1 cellular context compared by ENCODE assay signal in genomic region chr5:141914154-141914743, GRCh38.
TF ChIP-seq lines count a peak whose summit lies in the region.

No MANE protein-coding gene starts in this region.

TF ChIP-seq in HepG2, 621 proteins besides CTCF, POLR2A, EP300 and RAD21 (continued from another document and continues in another):
- TF ChIP-seq AFF4 (CRISPR knock-in tag; IDR thresholded peaks at IDR 0.05), result no peak
- TF ChIP-seq ZNF33B (CRISPR knock-in tag; IDR thresholded peaks at IDR 0.05), result no peak
- 0 out of 2 replicates have a peak, but pooled peaks have one; percentile 30 for TF ChIP-seq ZNF83 (CRISPR knock-in tag; IDR thresholded peaks at IDR 0.05; ENCODE audit: borderline replicate concordance)
- TF ChIP-seq ZNF784 (CRISPR knock-in tag; IDR thresholded peaks at IDR 0.05; ENCODE audit: borderline replicate concordance), result no peak
- TF ChIP-seq ARNT (IDR thresholded peaks at IDR 0.05), result no peak
- TF ChIP-seq ATF2 (CRISPR knock-in tag; IDR thresholded peaks at IDR 0.05), result no peak; the same call in 1 of the 2 replicates
- TF ChIP-seq TARDBP (CRISPR knock-in tag; IDR thresholded peaks at IDR 0.05), result no peak
- no peak for TF ChIP-seq FOXO1 (CRISPR knock-in tag; IDR thresholded peaks at IDR 0.05)
- no peak for TF ChIP-seq MAFG (CRISPR knock-in tag; IDR thresholded peaks at IDR 0.05)
- TF ChIP-seq SMAD9 (CRISPR knock-in tag; IDR thresholded peaks at IDR 0.05), result no peak
- TF ChIP-seq ZNF282 (IDR thresholded peaks at IDR 0.05; ENCODE audit: partially characterized antibody), result no peak
- TF ChIP-seq MYPOP (CRISPR knock-in tag; IDR thresholded peaks at IDR 0.05), result 0 out of 2 replicates have a peak, but pooled peaks have one; percentile 34
- 0 out of 2 replicates have a peak, but pooled peaks have one; percentile 28 for TF ChIP-seq ZNF839 (CRISPR knock-in tag; IDR thresholded peaks at IDR 0.05; ENCODE audit: borderline replicate concordance)
- TF ChIP-seq ETV5 (CRISPR knock-in tag; IDR thresholded peaks at IDR 0.05; ENCODE audit: borderline replicate concordance), result no peak
- TF ChIP-seq ZBTB21 (CRISPR knock-in tag; IDR thresholded peaks at IDR 0.05), result no peak
- no peak for TF ChIP-seq SATB2 (CRISPR knock-in tag; IDR thresholded peaks at IDR 0.05)
- no peak for TF ChIP-seq PTBP1 (IDR thresholded peaks at IDR 0.05; ENCODE audit: low read depth, low read length, poor library complexity, severe bottlenecking)
- no peak for TF ChIP-seq BCL6 (CRISPR knock-in tag; IDR thresholded peaks at IDR 0.05)
- TF ChIP-seq ARID2 (CRISPR knock-in tag; IDR thresholded peaks at IDR 0.05; ENCODE audit: borderline replicate concordance), result no peak
- no peak for TF ChIP-seq ZNF747 (CRISPR knock-in tag; IDR thresholded peaks at IDR 0.05; ENCODE audit: borderline replicate concordance)
- peak; percentile 67; the same call in 1 of the 2 replicates for TF ChIP-seq GABPB1 (CRISPR knock-in tag; IDR thresholded peaks at IDR 0.05)
- TF ChIP-seq ZNF607 (CRISPR knock-in tag; IDR thresholded peaks at IDR 0.05; ENCODE audit: borderline replicate concordance), result 0 out of 2 replicates have a peak, but pooled peaks have one; percentile 52
- TF ChIP-seq ZNF343 (CRISPR knock-in tag; IDR thresholded peaks at IDR 0.05), result no peak; the same call in 1 of the 2 replicates
- TF ChIP-seq FIP1L1 (IDR thresholded peaks at IDR 0.05; ENCODE audit: borderline replicate concordance, insufficient read depth, low read depth, low read length), result no peak
- TF ChIP-seq ZNF44 (CRISPR knock-in tag; IDR thresholded peaks at IDR 0.05), result no peak; the same call in 1 of the 2 replicates
- TF ChIP-seq ZSCAN9 (CRISPR knock-in tag; IDR thresholded peaks at IDR 0.05; ENCODE audit: borderline replicate concordance), result no peak
- no peak for TF ChIP-seq SIN3B (IDR thresholded peaks at IDR 0.05; ENCODE audit: low read length)
- TF ChIP-seq ESRRA (CRISPR knock-in tag; IDR thresholded peaks at IDR 0.05; ENCODE audit: low read depth), result no peak
- TF ChIP-seq ZSCAN20 (CRISPR knock-in tag; IDR thresholded peaks at IDR 0.05; ENCODE audit: borderline replicate concordance), result no peak
- TF ChIP-seq STAT5B (CRISPR knock-in tag; IDR thresholded peaks at IDR 0.05), result no peak
- no peak for TF ChIP-seq NPAS2 (CRISPR knock-in tag; IDR thresholded peaks at IDR 0.05; ENCODE audit: borderline replicate concordance)
- TF ChIP-seq POGK (CRISPR knock-in tag; conservative IDR thresholded peaks at IDR 0.05), result no peak
- TF ChIP-seq TMF1 (CRISPR knock-in tag; IDR thresholded peaks at IDR 0.05; ENCODE audit: low read depth), result no peak
- no peak for TF ChIP-seq ZNF703 (CRISPR knock-in tag; IDR thresholded peaks at IDR 0.05; ENCODE audit: borderline replicate concordance)
- peak; percentile 36; the same call in 1 of the 2 replicates for TF ChIP-seq ZMYM4 (CRISPR knock-in tag; IDR thresholded peaks at IDR 0.05)
- no peak for TF ChIP-seq GPN1 (CRISPR knock-in tag; IDR thresholded peaks at IDR 0.05; ENCODE audit: borderline replicate concordance)
- TF ChIP-seq KDM5A (IDR thresholded peaks at IDR 0.05; ENCODE audit: borderline replicate concordance, low read length), result no peak
- no peak for TF ChIP-seq SOX5 (CRISPR knock-in tag; IDR thresholded peaks at IDR 0.05; ENCODE audit: borderline replicate concordance)
- no peak for TF ChIP-seq ZNF724P (CRISPR knock-in tag; IDR thresholded peaks at IDR 0.05; ENCODE audit: borderline replicate concordance)
- TF ChIP-seq ZNF451 (CRISPR knock-in tag; IDR thresholded peaks at IDR 0.05), result peak; percentile 23; the same call in 1 of the 2 replicates
- no peak for TF ChIP-seq SIN3A (IDR thresholded peaks at IDR 0.05; ENCODE audit: borderline replicate concordance, low read depth, low read length)
- TF ChIP-seq MLLT10 (CRISPR knock-in tag; IDR thresholded peaks at IDR 0.05), result no peak
- no peak for TF ChIP-seq ZNF816 (CRISPR knock-in tag; IDR thresholded peaks at IDR 0.05; ENCODE audit: borderline replicate concordance)
- no peak for TF ChIP-seq ZNF781 (CRISPR knock-in tag; IDR thresholded peaks at IDR 0.05; ENCODE audit: borderline replicate concordance, not compliant biosample characterization)
- no peak for TF ChIP-seq DPF2 (CRISPR knock-in tag; IDR thresholded peaks at IDR 0.05; ENCODE audit: borderline replicate concordance, low read depth)
- TF ChIP-seq SNAPC5 (CRISPR knock-in tag; IDR thresholded peaks at IDR 0.05; ENCODE audit: borderline replicate concordance), result no peak
- no peak; the same call in 1 of the 2 replicates for TF ChIP-seq ZKSCAN8 (CRISPR knock-in tag; IDR thresholded peaks at IDR 0.05; ENCODE audit: borderline replicate concordance)
- TF ChIP-seq ARNT2 (CRISPR knock-in tag; IDR thresholded peaks at IDR 0.05; ENCODE audit: low read depth), result peak; percentile 49; the same call in 1 of the 2 replicates
- TF ChIP-seq ZNF138 (CRISPR knock-in tag; IDR thresholded peaks at IDR 0.05; ENCODE audit: low read depth), result no peak
- TF ChIP-seq MEF2D (CRISPR knock-in tag; IDR thresholded peaks at IDR 0.05), result 0 out of 2 replicates have a peak, but pooled peaks have one; percentile 24
- TF ChIP-seq PHF5A (CRISPR knock-in tag; IDR thresholded peaks at IDR 0.05; ENCODE audit: low read depth, unreplicated experiment), result no peak
- no peak for TF ChIP-seq ZHX2 (IDR thresholded peaks at IDR 0.05; ENCODE audit: low read depth)
- no peak for TF ChIP-seq ZHX2 (CRISPR knock-in tag; IDR thresholded peaks at IDR 0.05; ENCODE audit: borderline replicate concordance)
- no peak for TF ChIP-seq MTERF4 (CRISPR knock-in tag; IDR thresholded peaks at IDR 0.05)
- TF ChIP-seq CCAR2 (optimal IDR thresholded peaks at IDR 0.05; ENCODE audit: low read depth, low read length), result no peak
